ENCODE assay signal across 27 cellular contexts in genomic region chr9:96360976-96361375, GRCh38. TPM values are rescaled to one million over a fixed set of nuclear protein-coding genes. Genes with fewer than 3 reads are reported as not detected.
"Had no signal": no experiment of that assay in that cellular context is flagged by ENCODE, and none has a peak within 500 bp of the region (broad histone marks: within the 10 kb centered on the region; RNA-seq: fewer than 3 reads in every experiment).

No MANE protein-coding gene starts in this region.

- ATAC-seq: esophagus mucosa, gastrocnemius medialis, heart right ventricle, left cardiac atrium, left lung, left ventricle myocardium superior, lower lobe of right lung had no signal

- H3K27ac ChIP-seq: coronary artery, epithelial cell of prostate, esophagus squamous epithelium, gastrocnemius medialis, heart right ventricle, left lung, lower lobe of right lung had no signal

- DNase-seq: dermis blood vessel endothelial cell; dorsolateral prefrontal cortex; effector CD4-positive, alpha-beta T cell; effector memory CD4-positive, alpha-beta T cell; erythroblast; esophagus squamous epithelium; foreskin fibroblast; foreskin melanocyte; gastrocnemius medialis; glutamatergic neuron; head of caudate nucleus; heart right ventricle; hippocampal formation; left cardiac atrium; left lung; left ventricle myocardium superior; lower lobe of right lung; mesendoderm; midbrain had no signal

- H3K4me3 ChIP-seq: coronary artery, dorsolateral prefrontal cortex, esophagus squamous epithelium, gastrocnemius medialis, heart right ventricle, left lung, lower lobe of right lung had no signal

- H3K9me3 ChIP-seq: esophagus squamous epithelium, gastrocnemius medialis, heart right ventricle, left lung, lower lobe of right lung had no signal

- H3K4me1 ChIP-seq: esophagus squamous epithelium, gastrocnemius medialis, heart right ventricle, left lung, lower lobe of right lung had no signal

- H3K27me3 ChIP-seq: dorsolateral prefrontal cortex, esophagus squamous epithelium, gastrocnemius medialis, heart right ventricle, left lung had no signal

RNA-seq across cellular contexts. Expression of gene HSD17B3, which starts 59.0 kb away (rescaled TPM):
- total RNA-seq: dermis blood vessel endothelial cell, esophagus mucosa, gastrocnemius medialis, glomerular endothelial cell, kidney epithelial cell, lung microvascular endothelial cell, mononuclear cell had no signal
- polyA plus RNA-seq: endothelial cell of umbilical vein had no signal
